ENCODE assay signal across 8 cellular contexts in genomic region chr2:240060977-240061591, GRCh38. TPM values are rescaled to one million over a fixed set of nuclear protein-coding genes. Genes with fewer than 3 reads are reported as not detected.
DNase-seq lines count a peak whose midpoint lies in the region; ATAC-seq, FAIRE-seq and TF ChIP-seq lines count a peak whose summit lies in the region.

No MANE protein-coding gene starts in this region.

- TF ChIP-seq EP300 in K562 (IDR thresholded peaks at IDR 0.05; ENCODE audit: low read length): no peak

- BruUV-seq in K562 (replicated peaks; lab: Mats Ljungman, UMichigan): no TSS peak

- H3K9me3 ChIP-seq in K562 (replicated peaks; ENCODE audit: control insufficient read depth, insufficient read depth, low read depth, low read length): no peaks in the 10 kb centered on the region

- H3K27ac ChIP-seq in K562 (ENCODE audit: extremely low read depth, low read depth, low read length): no peak overlapping the region

- intact Hi-C loops in K562 (cut with micrococcal nuclease): loop anchor here (2.0 kb wide), 1 partner anchor 82 kb away; no protein-coding TSS in a partner anchor

- FAIRE-seq in K562 (lab: Jason Lieb, UNC): peak; percentile 78

- no peak overlapping the region for H3K9ac ChIP-seq in K562 (ENCODE audit: insufficient read depth in 1 of 2, low read depth in 2 of 2, low read length in 2 of 2)

- H3K9me1 ChIP-seq in K562 (ENCODE audit: control insufficient read depth, insufficient read depth, low read length): no peaks in the 10 kb centered on the region

- peak; percentile 45 to 74 for TF ChIP-seq RAD21 in K562 (CRISPR knock-in tag; conservative IDR thresholded peaks at IDR 0.05 in 1 of 2, IDR thresholded peaks at IDR 0.05 in 1 of 2)

- no peak overlapping the region for H3K4me2 ChIP-seq in K562 (ENCODE audit: insufficient read depth, low read length)

- peak; percentile 43 to 65 (median 51) for TF ChIP-seq CTCF in K562 (IDR thresholded peaks at IDR 0.05 in 2 of 3, conservative IDR thresholded peaks at IDR 0.05 in 1 of 3; ENCODE audit: insufficient read depth in 2 of 3, low read depth in 1 of 3, low read length in 3 of 3)

- POLR2A ChIA-PET in K562 (lab: Yijun Ruan, JAX): interaction anchor here (0.6 to 1.4 kb wide), 4 partner anchors 10 to 167 kb away, joined by 3 to 5 read pairs (median 3); no protein-coding TSS in a partner anchor

- H3K4me3 ChIP-seq in K562: no peak overlapping the region

- H4K20me1 ChIP-seq in K562 (replicated peaks; ENCODE audit: control insufficient read depth, insufficient read depth, low read length): no peaks in the 10 kb centered on the region

- TF ChIP-seq POLR2A in K562 (conservative IDR thresholded peaks at IDR 0.05): no peak

- DNase-seq in Daoy (ENCODE audit: low read depth): peak; percentile 41
- DNase-seq in HuH-7 (ENCODE audit: low spot score): peak; percentile 30
- DNase-seq in RPMI8226: peak; percentile 58
- peak; percentile 14 to 47 (median 20) for DNase-seq in K562 (ENCODE audit: extremely low read depth in 1 of 4, low spot score in 3 of 4)
- DNase-seq in iPS-NIHi7 (ENCODE audit: extremely low spot score): peak; percentile 48
- DNase-seq in stimulated activated CD4-positive, alpha-beta T cell treated with anti-CD3 and anti-CD28 coated beads, Interleukin-2, amount 100 ng/mL, for 4 hours (ENCODE audit: low read depth): peak; percentile 30

- no peaks in the 10 kb centered on the region for H3K4me1 ChIP-seq in K562 (replicated peaks in 1 of 2; ENCODE audit: control insufficient read depth in 2 of 2, insufficient read depth in 2 of 2, low read length in 2 of 2)

- no peak overlapping the region for H2AFZ ChIP-seq in K562 (ENCODE audit: low read depth, low read length)

- H3K36me3 ChIP-seq in K562 (ENCODE audit: control insufficient read depth, insufficient read depth, low read length): no peaks in the 10 kb centered on the region

- CTCF ChIA-PET in K562 (lab: Yijun Ruan, JAX; ENCODE audit: low intra/inter-chr PET ratio): interaction anchor here (0.6 to 2.0 kb wide), 2 partner anchors 75 to 82 kb away, joined by 3 to 7 read pairs; partner anchors contain the start of gene COPS9

- ATAC-seq in K562 (peak; percentile 80), GM18909 (IDR thresholded peaks at IDR 0.05; ENCODE audit: poor library complexity, unreplicated experiment) (no peak), GM19452 (IDR thresholded peaks at IDR 0.05; ENCODE audit: unreplicated experiment) (no peak)

- in situ Hi-C loops in K562 (cut with MboI): no loop called here

- 2% methylated on average over 4 of the region's 4 CpGs for WGBS in K562 (ENCODE audit: insufficient coverage, low coverage, missing lambda C conversion rate)

- H3K27me3 ChIP-seq in K562 (ENCODE audit: control insufficient read depth in 2 of 2, insufficient read depth in 2 of 2, low read length in 2 of 2): peaks cover 0 to 21% of the 10 kb centered on the region in 2 experiments; a peak in 2 of 5 replicates

- H3K79me2 ChIP-seq in K562 (ENCODE audit: control insufficient read depth, insufficient read depth, low read length): no peaks in the 10 kb centered on the region

TF ChIP-seq in K562, 482 proteins besides CTCF, POLR2A, EP300 and RAD21 (continues in another document):
- peak; percentile 36; the same call in 1 of the 2 replicates for TF ChIP-seq SMC3 (conservative IDR thresholded peaks at IDR 0.05; ENCODE audit: insufficient read depth, low read depth, low read length)
- TF ChIP-seq KLF16 (IDR thresholded peaks at IDR 0.05): no peak
- TF ChIP-seq NR2C2 (CRISPR knock-in tag; IDR thresholded peaks at IDR 0.05): no peak
- no peak for TF ChIP-seq NR2C2 (tag; IDR thresholded peaks at IDR 0.05)
- TF ChIP-seq PKNOX1 (IDR thresholded peaks at IDR 0.05): peak; percentile 58
- 0 out of 2 replicates have a peak, but pooled peaks have one; percentile 23 for TF ChIP-seq DEAF1 (CRISPR knock-in tag; IDR thresholded peaks at IDR 0.05)

RNA-seq across cellular contexts. Expression of gene OR6B3, which starts 7.8 kb away (rescaled TPM):
- not detected in 2 replicates for total RNA-seq in Daoy (2014; rRNA removed; shearing (Covaris generic))
- not detected in 2 replicates for total RNA-seq in K562 (2011; cell fraction: chromatin; rRNA removed; ENCODE audit: low replicate concordance)
- total RNA-seq in K562 (2011; cell fraction: nucleolus; rRNA removed): not detected in 2 replicates
- total RNA-seq in K562 (2011; cell fraction: nucleoplasm; rRNA removed): not detected in 2 replicates
- total RNA-seq in K562 (2014; rRNA removed) (not detected in 2 replicates), K562 (2014; rRNA removed; fragmentation: Illumina TruSeq; extraction: Trizol) (not detected in 2 replicates), K562 (2015; rRNA removed; fragmentation: Illumina TruSeq; extraction: Trizol) (not detected in 2 replicates), K562 (2021) (not detected in 2 replicates)
- polyA plus RNA-seq in K562 (2011; rRNA removed) (not detected in 2 replicates), K562 (2014; fragmentation: Illumina TruSeq; extraction: Trizol) (not detected in 2 replicates), K562 (2014; fragmentation: Nextera tagmentation; extraction: Ambion mirVana) (not detected), K562 (2014; rRNA removed) (not detected in 2 replicates)
- polyA plus RNA-seq in K562 (2011; cell fraction: cytosol; rRNA removed): not detected in 2 replicates
- not detected in 2 replicates for polyA plus RNA-seq in K562 (2011; cell fraction: nucleus; rRNA removed)
- not detected in 2 replicates for polyA plus RNA-seq in K562 (2012)
- not detected in 2 replicates for polyA minus RNA-seq in K562 (2011; rRNA and poly(A)+ RNA removed)
- polyA minus RNA-seq in K562 (2011; cell fraction: cytosol; rRNA and poly(A)+ RNA removed): not detected in 2 replicates
- not detected in 2 replicates for polyA minus RNA-seq in K562 (2011; cell fraction: nucleus; rRNA and poly(A)+ RNA removed)

RNA-seq across cellular contexts. Expression of gene OR6B2, which starts 30.9 kb away (rescaled TPM):
- not detected in 2 replicates for total RNA-seq in Daoy (2014; rRNA removed; shearing (Covaris generic))
- not detected in 2 replicates for total RNA-seq in K562 (2011; cell fraction: chromatin; rRNA removed; ENCODE audit: low replicate concordance)
- total RNA-seq in K562 (2011; cell fraction: nucleolus; rRNA removed): not detected in 2 replicates
- total RNA-seq in K562 (2011; cell fraction: nucleoplasm; rRNA removed): not detected in 2 replicates
- total RNA-seq in K562 (2014; rRNA removed): not detected in 2 replicates
- not detected in 2 replicates for total RNA-seq in K562 (2014; rRNA removed; fragmentation: Illumina TruSeq; extraction: Trizol)
- not detected in 2 replicates for total RNA-seq in K562 (2015; rRNA removed; fragmentation: Illumina TruSeq; extraction: Trizol)
- total RNA-seq in K562 (2021): not detected in 2 replicates
- polyA plus RNA-seq in K562 (2011; rRNA removed): not detected in 2 replicates
- polyA plus RNA-seq in K562 (2011; cell fraction: cytosol; rRNA removed): not detected in 2 replicates
- not detected in 2 replicates for polyA plus RNA-seq in K562 (2011; cell fraction: nucleus; rRNA removed)
- not detected in 2 replicates for polyA plus RNA-seq in K562 (2012)
- polyA plus RNA-seq in K562 (2014; fragmentation: Illumina TruSeq; extraction: Trizol): not detected in 2 replicates
- polyA plus RNA-seq in K562 (2014; fragmentation: Nextera tagmentation; extraction: Ambion mirVana): not detected
- polyA plus RNA-seq in K562 (2014; rRNA removed): not detected in 2 replicates
- polyA minus RNA-seq in K562 (2011; rRNA and poly(A)+ RNA removed): not detected in 2 replicates
- polyA minus RNA-seq in K562 (2011; cell fraction: cytosol; rRNA and poly(A)+ RNA removed): not detected in 2 replicates
- polyA minus RNA-seq in K562 (2011; cell fraction: nucleus; rRNA and poly(A)+ RNA removed): not detected in 2 replicates

RNA-seq across cellular contexts. Expression of gene NDUFA10, which starts 35.9 kb away (rescaled TPM):
- 99.4 and 104 TPM in 2 replicates for total RNA-seq in Daoy (2014; rRNA removed; shearing (Covaris generic))
- 126 and 190 TPM in 2 replicates for total RNA-seq in K562 (2011; cell fraction: chromatin; rRNA removed; ENCODE audit: low replicate concordance)
- 80.0 and 88.7 TPM in 2 replicates for total RNA-seq in K562 (2011; cell fraction: nucleolus; rRNA removed)
- total RNA-seq in K562 (2011; cell fraction: nucleoplasm; rRNA removed): 131 and 189 TPM in 2 replicates
- 112 and 146 TPM in 2 replicates for total RNA-seq in K562 (2014; rRNA removed)
- 95.8 and 98.4 TPM in 2 replicates for total RNA-seq in K562 (2014; rRNA removed; fragmentation: Illumina TruSeq; extraction: Trizol)
- total RNA-seq in K562 (2015; rRNA removed; fragmentation: Illumina TruSeq; extraction: Trizol): 75.4 and 86.4 TPM in 2 replicates
- 114 and 115 TPM in 2 replicates for total RNA-seq in K562 (2021)
- polyA plus RNA-seq in K562 (2011; rRNA removed): 109 and 111 TPM in 2 replicates
- polyA plus RNA-seq in K562 (2011; cell fraction: cytosol; rRNA removed): 103 and 123 TPM in 2 replicates
- 136 and 155 TPM in 2 replicates for polyA plus RNA-seq in K562 (2011; cell fraction: nucleus; rRNA removed)
- polyA plus RNA-seq in K562 (2012): 66.8 and 88.7 TPM in 2 replicates
- 99.8 and 101 TPM in 2 replicates for polyA plus RNA-seq in K562 (2014; fragmentation: Illumina TruSeq; extraction: Trizol)
- polyA plus RNA-seq in K562 (2014; fragmentation: Nextera tagmentation; extraction: Ambion mirVana): 10 to 100 TPM; 34.9 to 82.0 TPM
- 127 and 136 TPM in 2 replicates for polyA plus RNA-seq in K562 (2014; rRNA removed)
- polyA minus RNA-seq in K562 (2011; rRNA and poly(A)+ RNA removed): 97.0 and 110 TPM in 2 replicates
- 34.7 and 43.2 TPM in 2 replicates for polyA minus RNA-seq in K562 (2011; cell fraction: cytosol; rRNA and poly(A)+ RNA removed)
- polyA minus RNA-seq in K562 (2011; cell fraction: nucleus; rRNA and poly(A)+ RNA removed): 56.4 and 77.4 TPM in 2 replicates
